ENCODE assay signal across 22 cellular contexts in genomic region chrX:97845451-97845850, GRCh38.
"Had no signal": no experiment of that assay in that cellular context is flagged by ENCODE, and none has a peak within 500 bp of the region (broad histone marks: within the 10 kb centered on the region; RNA-seq: fewer than 3 reads in every experiment).

No MANE protein-coding gene starts in this region.

- H3K27ac Mint-ChIP-seq: naive thymus-derived CD4-positive, alpha-beta T cell; nephron; stimulated activated memory B cell treated with anti-CD40 and anti-IgM and Interleukin-4, amounts not matched to agents 10 μg/mL and 1 μg/mL and 100 μg/mL, for 72 hours; stimulated activated naive CD8-positive, alpha-beta T cell treated with anti-CD3 and anti-CD28 coated beads, Interleukin-15, Interleukin-2, amounts not matched to agents 100 ng/mL and 50 ng/mL, for 24 hours had no signal

- H3K4me3 ChIP-seq: coronary artery, gastrocnemius medialis, ovary, psoas muscle, skin epidermis, spleen, thoracic aorta, tibial nerve, upper lobe of left lung had no signal

- H3K27me3 Mint-ChIP-seq: naive thymus-derived CD4-positive, alpha-beta T cell; stimulated activated memory B cell treated with anti-CD40 and anti-IgM and Interleukin-4, amounts not matched to agents 10 μg/mL and 1 μg/mL and 100 μg/mL, for 72 hours; stimulated activated naive CD8-positive, alpha-beta T cell treated with anti-CD3 and anti-CD28 coated beads, Interleukin-15, Interleukin-2, amounts not matched to agents 100 ng/mL and 50 ng/mL, for 24 hours had no signal

- H3K36me3 Mint-ChIP-seq: stimulated activated memory B cell treated with anti-CD40 and anti-IgM and Interleukin-4, amounts not matched to agents 10 μg/mL and 1 μg/mL and 100 μg/mL, for 72 hours had no signal

- H3K4me1 Mint-ChIP-seq: naive thymus-derived CD4-positive, alpha-beta T cell; nephron; stimulated activated memory B cell treated with anti-CD40 and anti-IgM and Interleukin-4, amounts not matched to agents 10 μg/mL and 1 μg/mL and 100 μg/mL, for 72 hours had no signal

- H3K4me3 Mint-ChIP-seq: naive thymus-derived CD4-positive, alpha-beta T cell; nephron; stimulated activated memory B cell treated with anti-CD40 and anti-IgM and Interleukin-4, amounts not matched to agents 10 μg/mL and 1 μg/mL and 100 μg/mL, for 72 hours; stimulated activated naive CD8-positive, alpha-beta T cell treated with anti-CD3 and anti-CD28 coated beads, Interleukin-15, Interleukin-2, amounts not matched to agents 100 ng/mL and 50 ng/mL, for 24 hours had no signal

- H3K27me3 ChIP-seq: gastrocnemius medialis, ovary, spleen, tibial nerve, upper lobe of left lung had no signal

- ATAC-seq: gastrocnemius medialis; left lobe of liver; naive thymus-derived CD4-positive, alpha-beta T cell; psoas muscle; right cardiac atrium; stimulated activated memory B cell treated with anti-CD40 and anti-IgM and Interleukin-4, amounts not matched to agents 10 μg/mL and 1 μg/mL and 100 μg/mL, for 72 hours had no signal

- DNase-seq: dermis blood vessel endothelial cell; effector memory CD4-positive, alpha-beta T cell; gastrocnemius medialis; head of caudate nucleus; mesenchymal stem cell; midbrain; naive thymus-derived CD4-positive, alpha-beta T cell; nucleus accumbens; ovary; spleen; stimulated activated CD4-positive, alpha-beta T cell treated with anti-CD3 and anti-CD28 coated beads, Interleukin-4, amount 100 ng/mL, for 4 hours had no signal

- H3K36me3 ChIP-seq: gastrocnemius medialis, ovary, spleen, thoracic aorta, tibial nerve, upper lobe of left lung had no signal
